ENCODE assay signal across 3 cellular contexts in genomic region chr12:57846285-57846576, GRCh38.
TF ChIP-seq lines count a peak whose summit lies in the region.

No MANE protein-coding gene starts in this region.

TF ChIP-seq in Ishikawa, 13 proteins besides CTCF, POLR2A, EP300 and RAD21:
- TF ChIP-seq NFIC (IDR thresholded peaks at IDR 0.05), result 0 out of 2 replicates have a peak, but pooled peaks have one; percentile 2
- TF ChIP-seq ZBTB7A (IDR thresholded peaks at IDR 0.05; ENCODE audit: low read depth), result peak; percentile 71; the same call in 1 of the 2 replicates
- no peak for TF ChIP-seq USF1 (IDR thresholded peaks at IDR 0.05)

TF ChIP-seq in K562, 482 proteins besides CTCF, POLR2A, EP300 and RAD21 (continues in another document):
- TF ChIP-seq ZNF740 (CRISPR knock-in tag; IDR thresholded peaks at IDR 0.05), result no peak
- TF ChIP-seq ZNF740 (tag; IDR thresholded peaks at IDR 0.05), result 0 out of 4 replicates have a peak, but pooled peaks of 1 of the 2 experiments have one; percentile 70
- TF ChIP-seq THRA (IDR thresholded peaks at IDR 0.05), result no peak
- TF ChIP-seq TGIF2 (CRISPR knock-in tag; IDR thresholded peaks at IDR 0.05), result peak; percentile 62; the same call in 1 of the 2 replicates
- TF ChIP-seq ARID4B (CRISPR knock-in tag; IDR thresholded peaks at IDR 0.05), result peak; percentile 67; the same call in 1 of the 2 replicates
- TF ChIP-seq ZBTB7A (IDR thresholded peaks at IDR 0.05; ENCODE audit: borderline replicate concordance, control insufficient read depth, low read depth, low read length), result 0 out of 2 replicates have a peak, but pooled peaks have one; percentile 56
- TF ChIP-seq NKRF (IDR thresholded peaks at IDR 0.05; ENCODE audit: borderline replicate concordance), result peak; percentile 9; the same call in 1 of the 2 replicates
- no peak for TF ChIP-seq RFX1 (IDR thresholded peaks at IDR 0.05)
- TF ChIP-seq MNT (conservative IDR thresholded peaks at IDR 0.05), result no peak
- 0 out of 2 replicates have a peak, but pooled peaks have one; percentile 43 for TF ChIP-seq PRMT5 (CRISPR knock-in tag; IDR thresholded peaks at IDR 0.05)
- TF ChIP-seq PHF8 (IDR thresholded peaks at IDR 0.05; ENCODE audit: borderline replicate concordance, low read length), result peak; percentile 27; the same call in 1 of the 2 replicates
- peak; percentile 1 for TF ChIP-seq HMGN3 (IDR thresholded peaks at IDR 0.05; ENCODE audit: borderline replicate concordance, extremely low read depth, insufficient read length, low read depth, low read length)
- TF ChIP-seq KDM5B (IDR thresholded peaks at IDR 0.05; ENCODE audit: insufficient replicate concordance, low read depth, low read length), result peak; percentile 62
- peak; percentile 27; the same call in 1 of the 2 replicates for TF ChIP-seq RBFOX2 (IDR thresholded peaks at IDR 0.05; ENCODE audit: low read depth, low read length)
- 0 out of 2 replicates have a peak, but pooled peaks have one; percentile 17 for TF ChIP-seq PML (IDR thresholded peaks at IDR 0.05; ENCODE audit: low read length)

TF ChIP-seq in liver, 16 proteins besides CTCF, POLR2A, EP300 and RAD21:
- TF ChIP-seq ATF3 (IDR thresholded peaks at IDR 0.05), result no peak
- TF ChIP-seq JUND (IDR thresholded peaks at IDR 0.05), result no peak
- TF ChIP-seq SP1 (IDR thresholded peaks at IDR 0.05), result no peak
TF ChIP-seq in liver: peak in this region for 0.
